ENCODE assay signal across 1 cellular context in the genomic region with DNA sequence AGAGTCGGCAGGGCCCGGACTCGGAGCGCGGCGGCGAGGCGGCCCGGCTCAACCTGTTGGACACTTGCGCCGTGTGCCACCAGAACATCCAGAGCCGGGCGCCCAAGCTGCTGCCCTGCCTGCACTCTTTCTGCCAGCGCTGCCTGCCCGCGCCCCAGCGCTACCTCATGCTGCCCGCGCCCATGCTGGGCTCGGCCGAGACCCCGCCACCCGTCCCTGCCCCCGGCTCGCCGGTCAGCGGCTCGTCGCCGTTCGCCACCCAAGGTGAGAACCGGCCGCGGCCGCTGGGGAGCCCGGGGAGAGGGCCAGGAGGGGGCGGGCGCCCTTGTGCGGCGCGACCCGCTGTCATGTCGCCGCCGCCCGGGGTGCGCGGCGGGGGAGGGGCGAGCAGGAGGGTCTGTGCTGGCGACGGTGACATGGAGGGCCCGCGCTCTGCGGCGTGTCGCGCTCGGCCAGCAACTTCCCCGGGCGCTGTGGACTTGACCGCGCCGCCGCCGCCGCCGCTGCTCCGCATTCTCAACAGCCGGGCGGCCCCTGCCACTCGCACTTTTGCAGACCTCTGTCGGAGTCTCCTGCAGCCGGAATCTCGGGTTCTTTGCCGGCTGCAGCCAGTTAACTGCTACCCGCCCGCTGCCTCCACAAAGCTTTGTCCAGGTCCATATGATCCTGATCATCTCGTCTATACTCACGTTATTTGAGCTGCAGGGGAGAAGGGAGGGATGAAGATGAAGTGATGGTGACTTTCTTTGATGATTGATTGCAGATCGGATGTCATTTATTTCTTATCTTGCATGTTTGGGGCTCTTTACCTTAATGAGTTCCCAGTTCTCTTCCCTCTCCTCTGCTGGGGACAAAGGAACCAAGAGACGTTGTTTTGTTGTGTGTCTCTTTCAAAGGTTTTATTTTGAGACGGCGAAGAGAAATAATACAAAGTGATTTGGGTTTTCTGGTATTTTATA.
A peak's percentile ranks its signal among the peaks of the same experiment; 100 is the strongest.
TF ChIP-seq lines count a peak whose summit lies in the region.

No MANE protein-coding gene starts in this region.

TF ChIP-seq in SK-N-SH, 30 proteins besides CTCF, POLR2A, EP300 and RAD21 (continued from another document):
- no peak for TF ChIP-seq TAF1 (IDR thresholded peaks at IDR 0.05; ENCODE audit: borderline replicate concordance, low read depth, low read length)
- no peak for TF ChIP-seq ELF1 (IDR thresholded peaks at IDR 0.05)
- TF ChIP-seq, protein P1, sequence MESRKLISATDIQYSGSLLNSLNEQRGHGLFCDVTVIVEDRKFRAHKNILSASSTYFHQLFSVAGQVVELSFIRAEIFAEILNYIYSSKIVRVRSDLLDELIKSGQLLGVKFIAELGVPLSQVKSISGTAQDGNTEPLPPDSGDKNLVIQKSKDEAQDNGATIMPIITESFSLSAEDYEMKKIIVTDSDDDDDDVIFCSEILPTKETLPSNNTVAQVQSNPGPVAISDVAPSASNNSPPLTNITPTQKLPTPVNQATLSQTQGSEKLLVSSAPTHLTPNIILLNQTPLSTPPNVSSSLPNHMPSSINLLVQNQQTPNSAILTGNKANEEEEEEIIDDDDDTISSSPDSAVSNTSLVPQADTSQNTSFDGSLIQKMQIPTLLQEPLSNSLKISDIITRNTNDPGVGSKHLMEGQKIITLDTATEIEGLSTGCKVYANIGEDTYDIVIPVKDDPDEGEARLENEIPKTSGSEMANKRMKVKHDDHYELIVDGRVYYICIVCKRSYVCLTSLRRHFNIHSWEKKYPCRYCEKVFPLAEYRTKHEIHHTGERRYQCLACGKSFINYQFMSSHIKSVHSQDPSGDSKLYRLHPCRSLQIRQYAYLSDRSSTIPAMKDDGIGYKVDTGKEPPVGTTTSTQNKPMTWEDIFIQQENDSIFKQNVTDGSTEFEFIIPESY (IDR thresholded peaks at IDR 0.05; ENCODE audit: borderline replicate concordance, low read depth), result no peak
- peak; percentile 4; the same call in 1 of the 2 replicates for TF ChIP-seq YY1 (IDR thresholded peaks at IDR 0.05; ENCODE audit: low read depth)
- TF ChIP-seq TCF12 (IDR thresholded peaks at IDR 0.05), result no peak
- TF ChIP-seq, protein P2, sequence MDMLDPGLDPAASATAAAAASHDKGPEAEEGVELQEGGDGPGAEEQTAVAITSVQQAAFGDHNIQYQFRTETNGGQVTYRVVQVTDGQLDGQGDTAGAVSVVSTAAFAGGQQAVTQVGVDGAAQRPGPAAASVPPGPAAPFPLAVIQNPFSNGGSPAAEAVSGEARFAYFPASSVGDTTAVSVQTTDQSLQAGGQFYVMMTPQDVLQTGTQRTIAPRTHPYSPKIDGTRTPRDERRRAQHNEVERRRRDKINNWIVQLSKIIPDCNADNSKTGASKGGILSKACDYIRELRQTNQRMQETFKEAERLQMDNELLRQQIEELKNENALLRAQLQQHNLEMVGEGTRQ (IDR thresholded peaks at IDR 0.05; ENCODE audit: borderline replicate concordance, low read depth, low read length), result no peak
- no peak for TF ChIP-seq FOXM1 (IDR thresholded peaks at IDR 0.05; ENCODE audit: low read depth)
- TF ChIP-seq RFX5 (IDR thresholded peaks at IDR 0.05; ENCODE audit: low read length), result no peak
- TF ChIP-seq, protein P3, sequence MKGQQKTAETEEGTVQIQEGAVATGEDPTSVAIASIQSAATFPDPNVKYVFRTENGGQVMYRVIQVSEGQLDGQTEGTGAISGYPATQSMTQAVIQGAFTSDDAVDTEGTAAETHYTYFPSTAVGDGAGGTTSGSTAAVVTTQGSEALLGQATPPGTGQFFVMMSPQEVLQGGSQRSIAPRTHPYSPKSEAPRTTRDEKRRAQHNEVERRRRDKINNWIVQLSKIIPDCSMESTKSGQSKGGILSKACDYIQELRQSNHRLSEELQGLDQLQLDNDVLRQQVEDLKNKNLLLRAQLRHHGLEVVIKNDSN (IDR thresholded peaks at IDR 0.05; ENCODE audit: borderline replicate concordance, low read depth), result no peak
- no peak for TF ChIP-seq EZH2phosphoT487 (IDR thresholded peaks at IDR 0.05; ENCODE audit: borderline replicate concordance, low read depth)
- no peak for TF ChIP-seq MEF2A (IDR thresholded peaks at IDR 0.05; ENCODE audit: borderline replicate concordance, low read depth)
- no peak for TF ChIP-seq JUND (IDR thresholded peaks at IDR 0.05)
- TF ChIP-seq SIN3A (IDR thresholded peaks at IDR 0.05; ENCODE audit: borderline replicate concordance, low read depth, low read length), result peak; percentile 10; the same call in 1 of the 2 replicates
- peak; percentile 6; the same call in 1 of the 2 replicates for TF ChIP-seq SMC3 (IDR thresholded peaks at IDR 0.05; ENCODE audit: low read depth, low read length)
- TF ChIP-seq RXRA (IDR thresholded peaks at IDR 0.05; ENCODE audit: borderline replicate concordance, low read depth), result no peak
- TF ChIP-seq, protein P4, sequence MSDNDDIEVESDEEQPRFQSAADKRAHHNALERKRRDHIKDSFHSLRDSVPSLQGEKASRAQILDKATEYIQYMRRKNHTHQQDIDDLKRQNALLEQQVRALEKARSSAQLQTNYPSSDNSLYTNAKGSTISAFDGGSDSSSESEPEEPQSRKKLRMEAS (IDR thresholded peaks at IDR 0.05; ENCODE audit: low read depth), result peak; percentile 16; the same call in 1 of the 2 replicates
- TF ChIP-seq, protein P5, sequence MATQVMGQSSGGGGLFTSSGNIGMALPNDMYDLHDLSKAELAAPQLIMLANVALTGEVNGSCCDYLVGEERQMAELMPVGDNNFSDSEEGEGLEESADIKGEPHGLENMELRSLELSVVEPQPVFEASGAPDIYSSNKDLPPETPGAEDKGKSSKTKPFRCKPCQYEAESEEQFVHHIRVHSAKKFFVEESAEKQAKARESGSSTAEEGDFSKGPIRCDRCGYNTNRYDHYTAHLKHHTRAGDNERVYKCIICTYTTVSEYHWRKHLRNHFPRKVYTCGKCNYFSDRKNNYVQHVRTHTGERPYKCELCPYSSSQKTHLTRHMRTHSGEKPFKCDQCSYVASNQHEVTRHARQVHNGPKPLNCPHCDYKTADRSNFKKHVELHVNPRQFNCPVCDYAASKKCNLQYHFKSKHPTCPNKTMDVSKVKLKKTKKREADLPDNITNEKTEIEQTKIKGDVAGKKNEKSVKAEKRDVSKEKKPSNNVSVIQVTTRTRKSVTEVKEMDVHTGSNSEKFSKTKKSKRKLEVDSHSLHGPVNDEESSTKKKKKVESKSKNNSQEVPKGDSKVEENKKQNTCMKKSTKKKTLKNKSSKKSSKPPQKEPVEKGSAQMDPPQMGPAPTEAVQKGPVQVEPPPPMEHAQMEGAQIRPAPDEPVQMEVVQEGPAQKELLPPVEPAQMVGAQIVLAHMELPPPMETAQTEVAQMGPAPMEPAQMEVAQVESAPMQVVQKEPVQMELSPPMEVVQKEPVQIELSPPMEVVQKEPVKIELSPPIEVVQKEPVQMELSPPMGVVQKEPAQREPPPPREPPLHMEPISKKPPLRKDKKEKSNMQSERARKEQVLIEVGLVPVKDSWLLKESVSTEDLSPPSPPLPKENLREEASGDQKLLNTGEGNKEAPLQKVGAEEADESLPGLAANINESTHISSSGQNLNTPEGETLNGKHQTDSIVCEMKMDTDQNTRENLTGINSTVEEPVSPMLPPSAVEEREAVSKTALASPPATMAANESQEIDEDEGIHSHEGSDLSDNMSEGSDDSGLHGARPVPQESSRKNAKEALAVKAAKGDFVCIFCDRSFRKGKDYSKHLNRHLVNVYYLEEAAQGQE (IDR thresholded peaks at IDR 0.05; ENCODE audit: low read depth, low read length), result no peak
- TF ChIP-seq, protein P6, sequence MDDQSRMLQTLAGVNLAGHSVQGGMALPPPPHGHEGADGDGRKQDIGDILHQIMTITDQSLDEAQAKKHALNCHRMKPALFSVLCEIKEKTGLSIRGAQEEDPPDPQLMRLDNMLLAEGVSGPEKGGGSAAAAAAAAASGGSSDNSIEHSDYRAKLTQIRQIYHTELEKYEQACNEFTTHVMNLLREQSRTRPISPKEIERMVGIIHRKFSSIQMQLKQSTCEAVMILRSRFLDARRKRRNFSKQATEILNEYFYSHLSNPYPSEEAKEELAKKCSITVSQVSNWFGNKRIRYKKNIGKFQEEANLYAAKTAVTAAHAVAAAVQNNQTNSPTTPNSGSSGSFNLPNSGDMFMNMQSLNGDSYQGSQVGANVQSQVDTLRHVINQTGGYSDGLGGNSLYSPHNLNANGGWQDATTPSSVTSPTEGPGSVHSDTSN (IDR thresholded peaks at IDR 0.05), result peak; percentile 55; the same call in 1 of the 2 replicates
- no peak for TF ChIP-seq POLR2AphosphoS5 (IDR thresholded peaks at IDR 0.05; ENCODE audit: low read depth, low read length)
- TF ChIP-seq CHD2 (IDR thresholded peaks at IDR 0.05; ENCODE audit: low read length, partially characterized antibody), result peak; percentile 83
- peak; percentile 81; the same call in 1 of the 2 replicates for TF ChIP-seq MXI1 (IDR thresholded peaks at IDR 0.05; ENCODE audit: low read depth, low read length)
- no peak for TF ChIP-seq NFIC (IDR thresholded peaks at IDR 0.05; ENCODE audit: borderline replicate concordance)
- TF ChIP-seq FOSL2 (IDR thresholded peaks at IDR 0.05; ENCODE audit: borderline replicate concordance, low read depth), result no peak
